ENCODE assay signal across 8 cellular contexts in the genomic region with DNA sequence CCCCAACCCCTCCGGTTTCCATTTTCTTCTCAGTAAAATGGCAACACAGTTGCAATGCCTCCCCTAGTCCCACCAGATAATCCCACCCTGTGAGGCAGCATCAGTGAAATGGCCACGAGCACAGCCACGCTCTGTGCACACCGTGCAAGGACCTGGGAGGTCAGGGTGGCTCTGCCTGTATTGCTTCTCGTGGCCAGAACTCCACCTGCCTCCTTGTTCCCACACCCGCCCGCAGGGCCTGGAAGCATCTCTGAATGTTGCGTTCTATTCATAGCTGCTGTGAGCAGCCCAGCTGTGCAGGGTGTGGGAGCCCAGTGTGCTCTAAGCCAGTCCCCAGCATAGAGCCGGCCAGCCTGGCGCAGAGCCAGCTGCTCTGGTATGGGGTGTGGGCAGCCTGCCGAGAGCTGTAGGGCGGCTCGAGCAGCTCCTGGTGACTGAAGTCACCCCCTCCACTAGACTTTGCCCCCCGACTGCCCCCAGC.
DNase-seq lines count a peak whose midpoint lies in the region; ATAC-seq, FAIRE-seq and TF ChIP-seq lines count a peak whose summit lies in the region.
"Had no signal": no experiment of that assay in that cellular context is flagged by ENCODE, and none has a peak within 500 bp of the region (broad histone marks: within the 10 kb centered on the region; RNA-seq: fewer than 3 reads in every experiment).

No MANE protein-coding gene starts in this region.

- H3K36me3 ChIP-seq in Panc1 (ENCODE audit: control insufficient read depth, insufficient read depth, low read length) (no peaks in the 10 kb centered on the region), left ventricle myocardium inferior (no peaks in the 10 kb centered on the region)

- H3K27me3 ChIP-seq in Panc1 (ENCODE audit: control insufficient read depth, insufficient read depth, low read length) (no peaks in the 10 kb centered on the region), left ventricle myocardium inferior (ENCODE audit: low read depth) (no peaks in the 10 kb centered on the region)

- ATAC-seq in Panc1 (peak; percentile 57), GM18519 (IDR thresholded peaks at IDR 0.05; ENCODE audit: low FRiP score, unreplicated experiment) (no peak), HG02970 (IDR thresholded peaks at IDR 0.05; ENCODE audit: low FRiP score, unreplicated experiment) (no peak)
- ATAC-seq: activated T-helper 17 cell treated with anti-CD3 and anti-CD28 coated beads, Interleukin-2, amount 50 U/mL, for 72 hours had no signal

- POLR2A ChIA-PET in Panc1 (lab: Charles Lee), result no interaction called here

- BruUV-seq in Panc1 (replicated peaks; lab: Mats Ljungman, UMichigan), result no TSS peak

- peak; percentile 98 for DNase-seq in NCI-H1105 (lab: John Stamatoyannopoulos, UW)
- no peak for DNase-seq in Panc1 (ENCODE audit: low read depth, low spot score)
- DNase-seq in left ventricle myocardium inferior, result peak; percentile 83
- peak; percentile 17 for DNase-seq in stimulated activated CD8-positive, alpha-beta memory T cell treated with anti-CD3 and anti-CD28 coated beads, Interleukin-4, amount 100 ng/mL, for 48 hours
- no peak for DNase-seq in GM19239 (ENCODE audit: insufficient read length, low spot score)

- intact Hi-C loops in Panc1 (cut with micrococcal nuclease; ENCODE audit: unreplicated experiment), result no loop called here
- intact Hi-C loops in left ventricle myocardium inferior (cut with micrococcal nuclease), result no loop called here

- H3K4me3 ChIP-seq in Panc1 (ENCODE audit: low read depth in 2 of 2, low read length in 2 of 2) (no peak overlapping the region), left ventricle myocardium inferior (no peak overlapping the region)

- CTCF ChIA-PET in Panc1 (lab: Charles Lee), result no interaction called here

- TF ChIP-seq CTCF in Panc1 (IDR thresholded peaks at IDR 0.05), result no peak
- no peak for TF ChIP-seq CTCF in left ventricle myocardium inferior (IDR thresholded peaks at IDR 0.05; ENCODE audit: borderline replicate concordance)

- in situ Hi-C loops in Panc1 (cut with HindIII; ENCODE audit: low pct_unique_long_range_greater_than_20kb, low sequenced_read_pairs), result no loop called here

- H3K27ac ChIP-seq in Panc1 (ENCODE audit: low read length) (no peak overlapping the region), left ventricle myocardium inferior (replicated peaks) (peak overlapping the region; percentile 78)

- no peaks in the 10 kb centered on the region for H3K4me1 ChIP-seq in Panc1 (ENCODE audit: control insufficient read depth, insufficient read depth, low read length)
- H3K4me1 ChIP-seq in left ventricle myocardium inferior, result peaks cover 61% of the 10 kb centered on the region

- H3K9me3 ChIP-seq in Panc1 (ENCODE audit: control insufficient read depth, insufficient read depth, low read depth, low read length) (no peaks in the 10 kb centered on the region), left ventricle myocardium inferior (replicated peaks) (peaks cover 4% of the 10 kb centered on the region)

- FAIRE-seq in GM19239 (lab: Jason Lieb, UNC), result no peak

Comparison
In these comparisons a context has a peak if more than half of its experiments do, and no peak if none do; other contexts are left out.
1. DNase-seq: peak in NCI-H1105 (single experiment), left ventricle myocardium inferior (single experiment) and stimulated activated CD8-positive, alpha-beta memory T cell treated with anti-CD3 and anti-CD28 coated beads, Interleukin-4, amount 100 ng/mL, for 48 hours (single experiment); none in Panc1 (single experiment) and GM19239 (single experiment).